Comparison of ENCODE assay signal across 17 cellular contexts in the genomic region with DNA sequence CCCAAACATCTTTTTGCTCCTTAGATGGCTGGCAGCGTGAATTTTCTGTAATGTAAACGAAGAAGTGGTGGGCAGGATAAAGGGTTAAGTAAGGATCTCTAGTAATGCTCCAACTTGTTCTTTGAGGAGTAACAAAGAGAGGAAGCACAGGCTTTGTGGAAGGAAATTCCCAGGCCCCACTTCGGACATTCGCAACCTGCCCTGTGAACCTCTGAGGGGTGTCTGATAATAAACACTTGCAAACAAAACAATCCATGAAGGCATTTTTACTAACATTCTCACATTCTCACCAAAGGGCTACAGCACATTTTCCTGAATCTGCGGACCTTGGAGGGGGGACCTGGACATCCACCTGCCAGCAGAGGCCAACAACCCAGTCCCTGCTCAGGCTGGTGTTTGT. TPM values are rescaled to one million over a fixed set of nuclear protein-coding genes. Genes with fewer than 3 reads are reported as not detected.
DNase-seq lines count a peak whose midpoint lies in the region; ATAC-seq and TF ChIP-seq lines count a peak whose summit lies in the region.
"Had no signal": no experiment of that assay in that cellular context is flagged by ENCODE, and none has a peak within 500 bp of the region (broad histone marks: within the 10 kb centered on the region; RNA-seq: fewer than 3 reads in every experiment).

No MANE protein-coding gene starts in this region.

- no peak overlapping the region for H2BK12ac ChIP-seq in neuronal stem cell (ENCODE audit: low read length)

- no peak overlapping the region for H3K14ac ChIP-seq in neuronal stem cell (ENCODE audit: low read length)

- H3K36me3 ChIP-seq in neuronal stem cell (replicated peaks in 1 of 2; ENCODE audit: control insufficient read depth in 2 of 2, insufficient read depth in 2 of 2, low read length in 2 of 2): no peaks in the 10 kb centered on the region
- H3K36me3 ChIP-seq in Caco-2 (ENCODE audit: control insufficient read depth, insufficient read depth, low read length): no peaks in the 10 kb centered on the region
- H3K36me3 ChIP-seq: BLaER1 had no signal

- H3K23ac ChIP-seq in neuronal stem cell (ENCODE audit: low read depth, low read length, poor library complexity): no peak overlapping the region

- H2BK120ac ChIP-seq in neuronal stem cell (ENCODE audit: low read depth, low read length): no peak overlapping the region

- no TSS peak for BruUV-seq in Caco-2 (replicated peaks; lab: Mats Ljungman, UMichigan)

- no peak overlapping the region for H3K4ac ChIP-seq in neuronal stem cell (ENCODE audit: low read length)

- no peak overlapping the region for H2BK5ac ChIP-seq in neuronal stem cell (ENCODE audit: low read length)

- CTCF ChIA-PET in Caco-2 (lab: Charles Lee): no interaction called here

- H4K8ac ChIP-seq in neuronal stem cell (ENCODE audit: low read depth, low read length): no peak overlapping the region

- H3K4me2 ChIP-seq in neuronal stem cell (ENCODE audit: insufficient read depth, low read length, poor library complexity, severe bottlenecking): no peak overlapping the region
- H3K4me2 ChIP-seq: BLaER1, GM23338 had no signal

- TF ChIP-seq CTCF in Caco-2 (IDR thresholded peaks at IDR 0.05; ENCODE audit: insufficient read depth in 1 of 2, low read depth in 1 of 2, low read length in 1 of 2, severe bottlenecking in 1 of 2, unreplicated experiment in 1 of 2): no peak

- no peaks in the 10 kb centered on the region for H3K4me1 Mint-ChIP-seq in Caco-2 (ENCODE audit: low read depth, unreplicated experiment)
- H3K4me1 Mint-ChIP-seq: CD8-positive, alpha-beta memory T cell; GM23338 had no signal

- H2AFZ ChIP-seq in neuronal stem cell (ENCODE audit: low read length): no peak overlapping the region
- H2AFZ ChIP-seq: GM23338 had no signal

- H3K9me3 Mint-ChIP-seq in Caco-2 (ENCODE audit: unreplicated experiment): no peaks in the 10 kb centered on the region
- H3K9me3 Mint-ChIP-seq: GM23338 had no signal

- ATAC-seq in left cardiac atrium (no peak), Right ventricle myocardium superior (ENCODE audit: poor library complexity) (no peak), right cardiac atrium (peak in 1 of 2 donors; percentile 34)
- ATAC-seq: GM23338 had no signal

- no peak overlapping the region for H4K91ac ChIP-seq in neuronal stem cell (ENCODE audit: low read depth, low read length, poor library complexity)

- H2AK5ac ChIP-seq in neuronal stem cell (ENCODE audit: low read depth, low read length): no peak overlapping the region

- H3K36me3 Mint-ChIP-seq in Caco-2 (ENCODE audit: insufficient read depth, unreplicated experiment): no peaks in the 10 kb centered on the region

- no peaks in the 10 kb centered on the region for H3K27me3 ChIP-seq in right cardiac atrium (ENCODE audit: control insufficient read depth, insufficient read depth)
- no peaks in the 10 kb centered on the region for H3K27me3 ChIP-seq in neuronal stem cell (ENCODE audit: control insufficient read depth in 3 of 3, insufficient read depth in 3 of 3, low read depth in 1 of 3, low read length in 3 of 3)
- H3K27me3 ChIP-seq in Caco-2 (replicated peaks; ENCODE audit: control insufficient read depth, insufficient read depth, low read length): no peaks in the 10 kb centered on the region
- H3K27me3 ChIP-seq: BLaER1 had no signal

- no peak overlapping the region for H2BK15ac ChIP-seq in neuronal stem cell (ENCODE audit: low read length)

- H3K4me3 ChIP-seq in right cardiac atrium (ENCODE audit: low read length) (no peak overlapping the region), neuronal stem cell (ENCODE audit: low read length in 2 of 2) (no peak overlapping the region), Caco-2 (ENCODE audit: low read depth, low read length) (no peak overlapping the region)
- H3K4me3 ChIP-seq: BLaER1, GM23338 had no signal

- peak; percentile 35 for DNase-seq in left cardiac atrium
- no peak for DNase-seq in Right ventricle myocardium superior
- no peak for DNase-seq in right cardiac atrium
- DNase-seq in neuronal stem cell (ENCODE audit: low spot score): no peak
- DNase-seq in HK-2 (ENCODE audit: unreplicated experiment): no peak
- DNase-seq in Caco-2: no peak
- DNase-seq in NCI-H1048 (lab: John Stamatoyannopoulos, UW): no peak
- DNase-seq in activated T-cell treated with anti-CD3 and anti-CD28 coated beads, Interleukin-2, amount 50 U/mL, for 1 hour: no peak
- DNase-seq: CD8-positive, alpha-beta memory T cell; KBM-7; MV-4-11; NCI-H1417 treated with DMSO at 0.1 percent for 48 hours; NCI-H2029 treated with DMSO at 0.1 percent for 48 hours; NCI-H748 treated with DMSO at 0.1 percent for 48 hours had no signal

- POLR2A ChIA-PET in Caco-2 (lab: Charles Lee): no interaction called here

- no peak overlapping the region for H3K27ac Mint-ChIP-seq in Caco-2 (ENCODE audit: unreplicated experiment)
- H3K27ac Mint-ChIP-seq: CD8-positive, alpha-beta memory T cell; GM23338 had no signal

- peak overlapping the region; percentile 32 for H3K18ac ChIP-seq in neuronal stem cell (ENCODE audit: low read length)

- intact Hi-C loops in left cardiac atrium (cut with DNase I) (no loop called here), Right ventricle myocardium superior (cut with DNase I) (no loop called here), right cardiac atrium (cut with DNase I) (no loop called here), Caco-2 (cut with micrococcal nuclease; ENCODE audit: unreplicated experiment) (no loop called here)

- no peak overlapping the region for H3K9ac ChIP-seq in neuronal stem cell (ENCODE audit: low read depth, low read length, poor library complexity)
- H3K9ac ChIP-seq: BLaER1 had no signal

- H3K9me3 ChIP-seq in right cardiac atrium (ENCODE audit: control insufficient read depth, low read length) (no peaks in the 10 kb centered on the region), neuronal stem cell (replicated peaks in 1 of 2; ENCODE audit: control insufficient read depth in 2 of 2, insufficient read depth in 1 of 2, low read depth in 1 of 2, low read length in 2 of 2) (no peaks in the 10 kb centered on the region), Caco-2 (no peaks in the 10 kb centered on the region)
- H3K9me3 ChIP-seq: BLaER1 had no signal

- peaks cover 5% of the 10 kb centered on the region for H3K27me3 Mint-ChIP-seq in Caco-2 (ENCODE audit: insufficient read depth, unreplicated experiment)

- H3K27ac ChIP-seq in right cardiac atrium (ENCODE audit: low read length) (peak overlapping the region; percentile 42), neuronal stem cell (replicated peaks; ENCODE audit: low read length) (no peak overlapping the region)
- H3K27ac ChIP-seq: BLaER1, RWPE1 had no signal

- WGBS in right cardiac atrium: 72% methylated on average over 5 of the region's 5 CpGs
- no CpG with 5 or more reads among the region's 5 CpGs for WGBS in neuronal stem cell (ENCODE audit: extremely low coverage in 2 of 2, insufficient read length in 2 of 2, insufficient replicate concordance in 1 of 2), 2 donors

- no peak overlapping the region for H3K4me3 Mint-ChIP-seq in Caco-2 (ENCODE audit: unreplicated experiment)
- H3K4me3 Mint-ChIP-seq: CD8-positive, alpha-beta memory T cell; GM23338 had no signal

- no peaks in the 10 kb centered on the region for H3K79me1 ChIP-seq in neuronal stem cell (ENCODE audit: low read depth, low read length)

- H3K4me1 ChIP-seq in right cardiac atrium (ENCODE audit: control insufficient read depth, insufficient read depth, low read length): peaks cover 8% of the 10 kb centered on the region
- H3K4me1 ChIP-seq in neuronal stem cell (ENCODE audit: control insufficient read depth in 2 of 2, insufficient read depth in 1 of 2, low read depth in 1 of 2, low read length in 2 of 2): peaks cover 0 to 3% of the 10 kb centered on the region in 2 donors
- H3K4me1 ChIP-seq in Caco-2: peaks cover 5% of the 10 kb centered on the region; the same call in 1 of the 2 replicates
- H3K4me1 ChIP-seq: BLaER1 had no signal

RNA-seq across cellular contexts. Expression of gene ADGRF5, which starts 25.8 kb away (rescaled TPM):
- total RNA-seq in left cardiac atrium: 10 to 100 TPM; 37.4 to 56.9 TPM
- 41.1 TPM for total RNA-seq in Right ventricle myocardium superior
- total RNA-seq in right cardiac atrium: 10 to 100 TPM; 27.1 to 61.9 (median 40.4) TPM
- 23.9 TPM for polyA plus RNA-seq in right cardiac atrium
- not detected for polyA plus RNA-seq in neuronal stem cell (2013, experiment 1 of 2)
- not detected for polyA plus RNA-seq in neuronal stem cell (2013, experiment 2 of 2)
- not detected in 2 replicates for total RNA-seq in Caco-2 (2022)
- total RNA-seq: CD8-positive, alpha-beta memory T cell; GM23338 had no signal
- polyA plus RNA-seq: CD8-positive, alpha-beta memory T cell; GM23338 had no signal

Comparison
In these comparisons a context has a peak if more than half of its experiments do, and no peak if none do; other contexts are left out.
1. RNA of gene ADGRF5, which starts 25.8 kb away (total RNA-seq): 37.4 to 56.9 TPM in left cardiac atrium, 27.1 to 61.9 TPM in right cardiac atrium and 41.1 TPM in Right ventricle myocardium superior (single experiment); not detected in Caco-2; every median in the first group is over 10 times any median in the second.